Comparison of ENCODE assay signal across 9 cellular contexts in the genomic region with DNA sequence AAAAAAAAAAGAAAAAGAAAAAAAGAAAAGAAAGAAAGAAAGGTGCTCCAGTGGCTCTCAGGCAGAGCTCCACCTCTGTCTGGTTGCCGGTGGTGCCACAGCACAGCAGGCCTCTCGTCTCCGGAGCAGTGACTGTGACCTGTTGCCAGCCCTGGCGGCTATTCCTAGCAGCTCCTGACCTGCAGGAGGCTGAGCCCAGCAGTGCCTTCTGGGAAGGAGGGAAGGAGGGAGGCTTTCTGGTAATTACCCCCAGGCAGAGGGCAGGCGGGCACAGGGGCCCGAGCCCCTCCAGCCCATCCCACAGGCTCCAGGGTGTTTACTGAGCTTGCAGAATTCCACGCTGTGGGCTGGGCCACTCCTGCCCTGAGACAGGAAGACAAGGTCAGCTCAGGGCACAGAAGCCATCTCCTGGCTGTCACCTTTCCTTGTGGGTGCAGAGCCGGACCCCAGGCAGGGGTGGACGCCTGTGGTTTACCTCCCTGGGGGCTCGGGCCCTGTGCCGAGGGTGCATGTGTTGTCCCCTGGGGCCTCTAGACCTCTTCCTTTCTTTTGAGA.
A peak's percentile ranks its signal among the peaks of the same experiment; 100 is the strongest.
DNase-seq lines count a peak whose midpoint lies in the region; ATAC-seq, FAIRE-seq and TF ChIP-seq lines count a peak whose summit lies in the region.
"Had no signal": no experiment of that assay in that cellular context is flagged by ENCODE, and none has a peak within 500 bp of the region (broad histone marks: within the 10 kb centered on the region; RNA-seq: fewer than 3 reads in every experiment).

No MANE protein-coding gene starts in this region.

- H3K9me1 ChIP-seq in K562 (ENCODE audit: control insufficient read depth, insufficient read depth, low read length) = no peaks in the 10 kb centered on the region

- H3K4me1 ChIP-seq in A549 (peaks cover 15% of the 10 kb centered on the region), K562 (replicated peaks in 1 of 2; ENCODE audit: control insufficient read depth in 2 of 2, insufficient read depth in 2 of 2, low read length in 2 of 2) (peaks cover 2 to 18% of the 10 kb centered on the region in 2 experiments; a peak in 3 of 5 replicates), right lobe of liver (peaks cover 0 to 47% (median 22%) of the 10 kb centered on the region in 4 donors), HAP-1 (no peaks in the 10 kb centered on the region)

- DNase-seq in A549 (ENCODE audit: low read depth in 1 of 2, low spot score in 1 of 2) = peak in 1 of 2 experiments; percentile 37
- peak; percentile 88 for DNase-seq in H7
- DNase-seq in K562 (ENCODE audit: extremely low read depth in 1 of 4, low spot score in 3 of 4) = no peak
- peak; percentile 76 to 88 (median 84) for DNase-seq in right lobe of liver
- DNase-seq in CD4-positive, alpha-beta T cell = no peak
- no peak for DNase-seq in HAP-1 (ENCODE audit: low spot score in 2 of 2)

- intact Hi-C loops in K562 (cut with micrococcal nuclease) (no loop called here), right lobe of liver (cut with DNase I) (loop anchor here in 1 of 2 donors (5.0 kb wide), 1 partner anchor 47 kb away; no protein-coding TSS in a partner anchor)
- intact Hi-C loops in CD4-positive, alpha-beta T cell (cut with DNase I, micrococcal nuclease) = no loop called here

- H3K4me1 Mint-ChIP-seq in CD4-positive, alpha-beta T cell (ENCODE audit: low read depth) = peaks cover 56% of the 10 kb centered on the region

- H3K9ac ChIP-seq in K562 (ENCODE audit: insufficient read depth in 1 of 2, low read depth in 2 of 2, low read length in 2 of 2) = 0 out of 4 replicates have a peak overlapping the region, but pooled peaks of 1 of the 2 experiments have one; percentile 14

- H3K27ac ChIP-seq in A549 (peak overlapping the region; percentile 50 to 68; a peak in 4 of 6 replicates), K562 (ENCODE audit: extremely low read depth, low read depth, low read length) (no peak overlapping the region), right lobe of liver (peak overlapping the region; percentile 28 to 63 (median 44))
- no peak overlapping the region for H3K27ac ChIP-seq in CD4-positive, alpha-beta T cell (ENCODE audit: low read depth, low read length)
- H3K27ac ChIP-seq: SK-N-MC had no signal

- H4K20me1 ChIP-seq in K562 (replicated peaks; ENCODE audit: control insufficient read depth, insufficient read depth, low read length) = no peaks in the 10 kb centered on the region; the same call in 1 of the 2 replicates

- no peak for TF ChIP-seq RAD21 in A549 (conservative IDR thresholded peaks at IDR 0.05 in 1 of 2, IDR thresholded peaks at IDR 0.05 in 1 of 2)
- no peak for TF ChIP-seq RAD21 in K562 (CRISPR knock-in tag; conservative IDR thresholded peaks at IDR 0.05 in 1 of 2, IDR thresholded peaks at IDR 0.05 in 1 of 2)

- in situ Hi-C loops in K562 (cut with MboI) (no loop called here), HAP-1 (cut with MboI; ENCODE audit: low sequenced_read_pairs) (no loop called here)

- peak; percentile 78 to 84 for ATAC-seq in A549
- peak; percentile 73 for ATAC-seq in K562
- ATAC-seq in right lobe of liver = peak; percentile 53 to 72 (median 69)
- no peak for ATAC-seq in CD4-positive, alpha-beta T cell (ENCODE audit: poor library complexity)
- ATAC-seq in GM19467 (IDR thresholded peaks at IDR 0.05; ENCODE audit: unreplicated experiment) = no peak
- ATAC-seq in GM18909 (IDR thresholded peaks at IDR 0.05; ENCODE audit: poor library complexity, unreplicated experiment) = no peak

- no peaks in the 10 kb centered on the region for H3K79me2 ChIP-seq in K562 (ENCODE audit: control insufficient read depth, insufficient read depth, low read length)

- H3K27me3 Mint-ChIP-seq in CD4-positive, alpha-beta T cell = no peaks in the 10 kb centered on the region

- no peak overlapping the region for H3K4me3 Mint-ChIP-seq in CD4-positive, alpha-beta T cell

- no peak for TF ChIP-seq CTCF in A549 (IDR thresholded peaks at IDR 0.05)
- TF ChIP-seq CTCF in K562 (IDR thresholded peaks at IDR 0.05 in 2 of 3, conservative IDR thresholded peaks at IDR 0.05 in 1 of 3; ENCODE audit: insufficient read depth in 2 of 3, low read depth in 1 of 3, low read length in 3 of 3) = 0 out of 6 replicates have a peak, but pooled peaks of 1 of the 3 experiments have one; percentile 14
- TF ChIP-seq CTCF in right lobe of liver (IDR thresholded peaks at IDR 0.05) = peak; percentile 5 to 36 (median 22)
- TF ChIP-seq CTCF in CD4-positive, alpha-beta T cell (IDR thresholded peaks at IDR 0.05) = no peak

- no peaks in the 10 kb centered on the region for H3K36me3 Mint-ChIP-seq in CD4-positive, alpha-beta T cell (ENCODE audit: low read depth)

- BruUV-seq in K562 (replicated peaks; lab: Mats Ljungman, UMichigan) = no TSS peak

- no peaks in the 10 kb centered on the region for H3K36me3 ChIP-seq in H7 (replicated peaks; ENCODE audit: control insufficient read depth, insufficient read depth, low read length)
- no peaks in the 10 kb centered on the region for H3K36me3 ChIP-seq in K562 (ENCODE audit: control insufficient read depth, insufficient read depth, low read length)
- no peaks in the 10 kb centered on the region for H3K36me3 ChIP-seq in right lobe of liver
- no peaks in the 10 kb centered on the region for H3K36me3 ChIP-seq in HAP-1 (replicated peaks)

- WGBS in A549 (ENCODE audit: missing lambda C conversion rate) = 20% methylated on average over 5 of the region's 11 CpGs
- WGBS in K562 (ENCODE audit: insufficient coverage, low coverage, missing lambda C conversion rate) = 10% methylated on average over 11 of the region's 11 CpGs
- WGBS in right lobe of liver (ENCODE audit: insufficient coverage, low coverage, low lambda C conversion rate, missing lambda C conversion rate) = 38% methylated on average over 4 of the region's 11 CpGs

- H3K9me3 ChIP-seq in A549 = peaks cover 14% of the 10 kb centered on the region; the same call in 2 of the 3 replicates
- H3K9me3 ChIP-seq in K562 (replicated peaks; ENCODE audit: control insufficient read depth, insufficient read depth, low read depth, low read length) = peaks cover 2% of the 10 kb centered on the region; the same call in 1 of the 2 replicates
- no peaks in the 10 kb centered on the region for H3K9me3 ChIP-seq in right lobe of liver
- H3K9me3 ChIP-seq in CD4-positive, alpha-beta T cell (ENCODE audit: control insufficient read depth, low read length) = no peaks in the 10 kb centered on the region
- H3K9me3 ChIP-seq in HAP-1 = no peaks in the 10 kb centered on the region; the same call in 1 of the 2 replicates

- H2AFZ ChIP-seq in K562 (ENCODE audit: low read depth, low read length) = no peak overlapping the region

- no peaks in the 10 kb centered on the region for H3K27me3 ChIP-seq in H7 (ENCODE audit: control insufficient read depth, insufficient read depth, low read length)
- peaks cover 3 to 44% of the 10 kb centered on the region in 2 experiments for H3K27me3 ChIP-seq in K562 (ENCODE audit: control insufficient read depth in 2 of 2, insufficient read depth in 2 of 2, low read length in 2 of 2)
- no peaks in the 10 kb centered on the region for H3K27me3 ChIP-seq in right lobe of liver
- H3K27me3 ChIP-seq in CD4-positive, alpha-beta T cell (ENCODE audit: control insufficient read depth, insufficient read depth, low read length) = no peaks in the 10 kb centered on the region
- H3K27me3 ChIP-seq in HAP-1 (ENCODE audit: low read depth) = no peaks in the 10 kb centered on the region

- TF ChIP-seq POLR2A in A549 (IDR thresholded peaks at IDR 0.05; ENCODE audit: low read length) (no peak), K562 (conservative IDR thresholded peaks at IDR 0.05) (no peak), right lobe of liver (IDR thresholded peaks at IDR 0.05) (peak; percentile 53)

- H3K9me3 Mint-ChIP-seq in CD4-positive, alpha-beta T cell = no peaks in the 10 kb centered on the region

- CTCF ChIA-PET in A549 (lab: Yijun Ruan, JAX) = interaction anchor here (1.0 to 5.1 kb wide), 3 partner anchors 11 to 13 kb away, joined by 7 to 39 read pairs (median 9); no protein-coding TSS in a partner anchor
- CTCF ChIA-PET in K562 (lab: Yijun Ruan, JAX; ENCODE audit: low intra/inter-chr PET ratio) = no interaction called here
- CTCF ChIA-PET in CD4-positive, alpha-beta T cell (lab: Charles Lee) = no interaction called here

- no peak overlapping the region for H3K4me3 ChIP-seq in A549
- H3K4me3 ChIP-seq in H7 (ENCODE audit: insufficient read depth, low read depth, low read length) = no peak overlapping the region
- no peak overlapping the region for H3K4me3 ChIP-seq in K562
- no peak overlapping the region for H3K4me3 ChIP-seq in right lobe of liver
- no peak overlapping the region for H3K4me3 ChIP-seq in HAP-1
- H3K4me3 ChIP-seq: SK-N-MC had no signal

- no peak for TF ChIP-seq EP300 in A549 (IDR thresholded peaks at IDR 0.05)
- TF ChIP-seq EP300 in K562 (IDR thresholded peaks at IDR 0.05; ENCODE audit: low read length) = no peak

- POLR2A ChIA-PET in A549 (lab: Yijun Ruan, JAX) (interaction anchor here (1.3 kb wide), 1 partner anchor 149 kb away, joined by 10 read pairs; a partner anchor contains a TSS), K562 (lab: Yijun Ruan, JAX) (no interaction called here)
- POLR2A ChIA-PET in CD4-positive, alpha-beta T cell (lab: Charles Lee) = interaction anchor here (0.7 to 1.0 kb wide), 2 partner anchors 72 to 327 kb away, joined by 3 read pairs; no protein-coding TSS in a partner anchor

- no peak for FAIRE-seq in A549 (lab: Jason Lieb, UNC)
- no peak for FAIRE-seq in K562 (lab: Jason Lieb, UNC)

- H3K4me2 ChIP-seq in A549 (peak overlapping the region; percentile 27; the same call in 1 of the 3 replicates), K562 (ENCODE audit: insufficient read depth, low read length) (no peak overlapping the region)

- H3K27ac Mint-ChIP-seq in CD4-positive, alpha-beta T cell = no peak overlapping the region

TF ChIP-seq in A549, 52 proteins besides CTCF, POLR2A, EP300 and RAD21 (continues in another document):
- TF ChIP-seq SREBF2 (IDR thresholded peaks at IDR 0.05) = no peak

TF ChIP-seq in K562, 482 proteins besides CTCF, POLR2A, EP300 and RAD21:
- TF ChIP-seq HLTF (IDR thresholded peaks at IDR 0.05) = no peak
- no peak for TF ChIP-seq CAMTA2 (CRISPR knock-in tag; conservative IDR thresholded peaks at IDR 0.05)

Comparison
In these comparisons a context has a peak if more than half of its experiments do, and no peak if none do; other contexts are left out.
1. ATAC-seq: peak in A549 (2 of 2), K562 (single experiment) and right lobe of liver (4 of 4); none in CD4-positive, alpha-beta T cell (single experiment), GM19467 (single experiment) and GM18909 (single experiment).
2. DNase-seq: peak in H7 (single experiment) and right lobe of liver (3 of 3); none in K562 (0 of 4), CD4-positive, alpha-beta T cell (0 of 10) and HAP-1 (0 of 2).
3. H3K27ac ChIP-seq: peak in A549 (2 of 2) and right lobe of liver (3 of 3); none in K562 (single experiment) and CD4-positive, alpha-beta T cell (single experiment).
4. CTCF ChIP-seq: peak in right lobe of liver (4 of 4); none in A549 (single experiment) and CD4-positive, alpha-beta T cell (single experiment).